Comparison of ENCODE assay signal across 13 cellular contexts in the genomic region with DNA sequence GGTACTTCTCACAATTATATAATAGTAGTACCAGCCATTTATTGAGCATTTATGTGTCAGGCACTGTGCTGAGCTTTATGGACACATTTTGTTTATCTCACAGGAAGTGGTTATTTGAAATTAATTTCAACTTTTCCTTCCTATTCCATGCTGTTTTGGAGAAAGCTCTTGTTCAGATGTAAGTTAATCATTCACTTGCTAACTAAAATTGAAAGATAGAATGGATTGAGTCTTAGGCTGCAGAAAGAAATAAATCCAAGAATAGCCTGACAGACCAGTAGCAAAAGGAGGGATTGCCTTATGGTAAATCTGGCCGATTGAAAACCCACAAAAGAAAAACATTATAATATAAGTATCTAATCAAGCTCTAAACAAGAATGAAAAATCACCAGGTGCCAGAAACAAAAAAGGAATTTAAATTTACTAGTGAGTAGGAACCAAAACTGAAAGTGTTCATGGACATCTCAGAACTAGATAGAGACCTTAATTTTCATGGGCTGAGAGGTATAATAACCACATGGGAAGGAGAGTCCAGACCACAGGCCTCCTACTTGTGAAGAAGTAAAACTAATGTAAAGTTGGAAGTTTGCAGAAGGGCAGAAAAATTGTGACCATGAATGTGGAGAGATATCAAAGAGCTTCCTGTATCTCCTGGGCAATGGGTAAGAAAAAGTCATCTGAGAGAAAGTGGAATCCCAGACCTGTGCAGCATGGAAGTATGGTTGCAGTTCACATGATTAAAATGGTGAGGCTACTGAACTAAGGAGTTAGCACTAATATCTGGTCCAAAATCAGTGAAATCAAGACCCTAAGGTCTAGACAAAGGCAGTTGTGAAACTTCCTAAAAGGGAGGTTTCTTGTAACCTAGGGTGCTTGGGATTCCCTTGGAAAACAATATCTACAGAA. TPM values are rescaled to one million over a fixed set of nuclear protein-coding genes. Genes with fewer than 3 reads are reported as not detected.
DNase-seq lines count a peak whose midpoint lies in the region; ATAC-seq and TF ChIP-seq lines count a peak whose summit lies in the region.
"Had no signal": no experiment of that assay in that cellular context is flagged by ENCODE, and none has a peak within 500 bp of the region (broad histone marks: within the 10 kb centered on the region; RNA-seq: fewer than 3 reads in every experiment).

No MANE protein-coding gene starts in this region.

- no TSS peak for BruUV-seq in A673 (replicated peaks; lab: Mats Ljungman, UMichigan)

- WGBS in aorta, 2 donors: 50 to 72% methylated on average over 1 of the region's 1 CpG

- H3K27me3 Mint-ChIP-seq in central memory CD8-positive, alpha-beta T cell: no peaks in the 10 kb centered on the region
- H3K27me3 Mint-ChIP-seq: activated T-helper 17 cell treated with anti-CD3 and anti-CD28 coated beads, Interleukin-2, amount 50 U/mL, for 72 hours; T-helper 17 cell had no signal

- ATAC-seq in GM18870 (IDR thresholded peaks at IDR 0.05; ENCODE audit: unreplicated experiment): peak; percentile 98
- ATAC-seq in GM21526 (IDR thresholded peaks at IDR 0.05; ENCODE audit: low FRiP score, unreplicated experiment): peak; percentile 96
- peak; percentile 95 for ATAC-seq in HG03097 (IDR thresholded peaks at IDR 0.05; ENCODE audit: low FRiP score, unreplicated experiment)
- ATAC-seq in central memory CD8-positive, alpha-beta T cell (replicated peaks; ENCODE audit: extremely low read depth, poor library complexity, severe bottlenecking): no peak
- ATAC-seq in aorta (ENCODE audit: low FRiP score): no peak
- ATAC-seq: activated T-helper 17 cell treated with anti-CD3 and anti-CD28 coated beads, Interleukin-2, amount 50 U/mL, for 72 hours; GM23338; T-helper 17 cell had no signal

- H3K4me1 ChIP-seq in A673 (ENCODE audit: insufficient read depth, low read length, poor library complexity, severe bottlenecking) (no peaks in the 10 kb centered on the region), aorta (ENCODE audit: control insufficient read depth in 1 of 2, insufficient read depth in 2 of 2, low read length in 2 of 2) (no peaks in the 10 kb centered on the region)

- CTCF ChIA-PET in A673 (lab: Charles Lee): no interaction called here

- H3K27me3 ChIP-seq in A673 (replicated peaks; ENCODE audit: insufficient read depth, low read depth, low read length, poor library complexity) (no peaks in the 10 kb centered on the region), aorta (ENCODE audit: control insufficient read depth in 1 of 2, insufficient read depth in 2 of 2, low read length in 1 of 2) (peaks cover 0 to 3% of the 10 kb centered on the region in 2 donors), dorsolateral prefrontal cortex (peaks cover 0 to 60% (median 17%) of the 10 kb centered on the region in 45 donors)

- no peaks in the 10 kb centered on the region for H3K9me3 Mint-ChIP-seq in central memory CD8-positive, alpha-beta T cell
- H3K9me3 Mint-ChIP-seq: activated T-helper 17 cell treated with anti-CD3 and anti-CD28 coated beads, Interleukin-2, amount 50 U/mL, for 72 hours; GM23338 had no signal

- intact Hi-C loops in A673 (cut with micrococcal nuclease; ENCODE audit: unreplicated experiment) (no loop called here), aorta (cut with DNase I) (no loop called here), dorsolateral prefrontal cortex (cut with DNase I) (no loop called here)

- H3K9me3 ChIP-seq in A673 (ENCODE audit: low read depth, low read length, poor library complexity, severe bottlenecking) (no peaks in the 10 kb centered on the region), aorta (ENCODE audit: control insufficient read depth, low read length) (no peaks in the 10 kb centered on the region)

- H3K36me3 Mint-ChIP-seq in central memory CD8-positive, alpha-beta T cell (ENCODE audit: insufficient read depth): no peaks in the 10 kb centered on the region

- peak overlapping the region; percentile 32 for H3K27ac Mint-ChIP-seq in central memory CD8-positive, alpha-beta T cell (ENCODE audit: low read depth)
- H3K27ac Mint-ChIP-seq: activated T-helper 17 cell treated with anti-CD3 and anti-CD28 coated beads, Interleukin-2, amount 50 U/mL, for 72 hours; GM23338; T-helper 17 cell had no signal

- no peak for DNase-seq in central memory CD8-positive, alpha-beta T cell (ENCODE audit: low spot score in 2 of 2)
- DNase-seq in A673 (ENCODE audit: low spot score): no peak
- DNase-seq in aorta: no peak
- no peak for DNase-seq in dorsolateral prefrontal cortex
- DNase-seq: foreskin fibroblast, NCI-H82, posterior cingulate gyrus, T-helper 17 cell had no signal

- H3K36me3 ChIP-seq in A673 (ENCODE audit: insufficient read depth, low read length, poor library complexity, severe bottlenecking) (no peaks in the 10 kb centered on the region), aorta (ENCODE audit: control insufficient read depth in 1 of 2, insufficient read depth in 2 of 2, low read length in 1 of 2) (no peaks in the 10 kb centered on the region)

- POLR2A ChIA-PET in A673 (lab: Charles Lee; ENCODE audit: low non-redundant PET): no interaction called here

- H3K4me3 ChIP-seq in A673 (ENCODE audit: low read depth, low read length, poor library complexity, severe bottlenecking) (no peak overlapping the region), aorta (ENCODE audit: low read length in 2 of 2) (no peak overlapping the region), dorsolateral prefrontal cortex (no peak overlapping the region)
- H3K4me3 ChIP-seq: GM23338 had no signal

- peaks cover 6% of the 10 kb centered on the region for H3K4me1 Mint-ChIP-seq in central memory CD8-positive, alpha-beta T cell
- H3K4me1 Mint-ChIP-seq: activated T-helper 17 cell treated with anti-CD3 and anti-CD28 coated beads, Interleukin-2, amount 50 U/mL, for 72 hours; GM23338 had no signal

- H3K27ac ChIP-seq in A673 (ENCODE audit: low read depth, low read length, poor library complexity, severe bottlenecking): no peak overlapping the region
- no peak overlapping the region for H3K27ac ChIP-seq in aorta (ENCODE audit: low read depth in 1 of 2, low read length in 2 of 2)
- H3K27ac ChIP-seq in dorsolateral prefrontal cortex: no peak overlapping the region

- no peak for TF ChIP-seq CTCF in A673 (conservative IDR thresholded peaks at IDR 0.05; ENCODE audit: low read depth, low read length)
- TF ChIP-seq CTCF in dorsolateral prefrontal cortex (IDR thresholded peaks at IDR 0.05 in 54 of 56, conservative IDR thresholded peaks at IDR 0.05 in 2 of 56; ENCODE audit: low read depth in 1 of 56, partially characterized antibody in 56 of 56): no peak

- no peak overlapping the region for H3K4me3 Mint-ChIP-seq in central memory CD8-positive, alpha-beta T cell
- H3K4me3 Mint-ChIP-seq: activated T-helper 17 cell treated with anti-CD3 and anti-CD28 coated beads, Interleukin-2, amount 50 U/mL, for 72 hours; GM23338; T-helper 17 cell had no signal

RNA-seq across cellular contexts. Expression of a gene that starts 38.0 kb away (rescaled TPM):
- total RNA-seq in A673 (2021): not detected in 2 replicates
- total RNA-seq in aorta: 1 to 10 TPM; 2.2 to 2.4 TPM
- under 1 TPM; 0.13 to 0.50 TPM for polyA plus RNA-seq in aorta
- 10 to 100 TPM in 26 of 120 experiments, 1 to 10 TPM in 94; 1.7 to 16.3 (median 7.7) TPM for total RNA-seq in dorsolateral prefrontal cortex

Comparison
In these comparisons a context has a peak if more than half of its experiments do, and no peak if none do; other contexts are left out.
1. ATAC-seq: peak in GM18870 (single experiment), GM21526 (single experiment) and HG03097 (single experiment); none in central memory CD8-positive, alpha-beta T cell (single experiment) and aorta (single experiment).